8 cellular contexts compared by ENCODE assay signal in the genomic region with DNA sequence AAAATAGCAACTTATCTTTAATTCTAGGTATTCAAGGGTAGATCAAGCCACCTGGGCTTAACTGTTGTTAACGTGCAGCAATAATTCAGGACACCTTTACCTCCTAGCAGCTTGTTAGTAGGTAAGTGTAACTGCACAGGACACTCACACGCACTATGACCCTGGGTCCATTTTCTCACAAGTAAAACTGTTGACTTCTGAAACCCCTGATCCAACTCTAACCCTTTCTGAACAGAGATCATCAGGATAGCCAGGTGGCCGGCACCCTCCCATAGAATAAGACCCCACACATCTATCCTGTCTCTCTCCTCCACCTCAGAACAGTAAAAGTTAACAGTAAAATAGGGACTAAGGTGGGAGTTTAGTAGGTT.
A peak's percentile ranks its signal among the peaks of the same experiment; 100 is the strongest.
DNase-seq lines count a peak whose midpoint lies in the region; ATAC-seq and TF ChIP-seq lines count a peak whose summit lies in the region.

No MANE protein-coding gene starts in this region.

- H3K9me3 Mint-ChIP-seq in stimulated activated naive CD8-positive, alpha-beta T cell treated with anti-CD3 and anti-CD28 coated beads, Interleukin-15, Interleukin-2, amounts not matched to agents 100 ng/mL and 50 ng/mL, for 24 hours: no peaks in the 10 kb centered on the region

- H3K36me3 ChIP-seq in WERI-Rb-1: peaks cover 29% of the 10 kb centered on the region
- H3K36me3 ChIP-seq in iPS-18a (ENCODE audit: control insufficient read depth, low read depth, low read length): peaks cover 7% of the 10 kb centered on the region

- peak overlapping the region; percentile 99 for H3K4me3 Mint-ChIP-seq in stimulated activated naive CD8-positive, alpha-beta T cell treated with anti-CD3 and anti-CD28 coated beads, Interleukin-15, Interleukin-2, amounts not matched to agents 100 ng/mL and 50 ng/mL, for 24 hours

- peaks cover 10% of the 10 kb centered on the region for H3K27me3 Mint-ChIP-seq in stimulated activated naive CD8-positive, alpha-beta T cell treated with anti-CD3 and anti-CD28 coated beads, Interleukin-15, Interleukin-2, amounts not matched to agents 100 ng/mL and 50 ng/mL, for 24 hours

- H3K27ac Mint-ChIP-seq in stimulated activated naive CD8-positive, alpha-beta T cell treated with anti-CD3 and anti-CD28 coated beads, Interleukin-15, Interleukin-2, amounts not matched to agents 100 ng/mL and 50 ng/mL, for 24 hours: peak overlapping the region; percentile 90

- H3K9me3 ChIP-seq in WERI-Rb-1 (ENCODE audit: severe bottlenecking) (no peaks in the 10 kb centered on the region), iPS-18a (ENCODE audit: control insufficient read depth, low read depth, low read length) (no peaks in the 10 kb centered on the region)

- peaks cover 17% of the 10 kb centered on the region for H3K36me3 Mint-ChIP-seq in stimulated activated naive CD8-positive, alpha-beta T cell treated with anti-CD3 and anti-CD28 coated beads, Interleukin-15, Interleukin-2, amounts not matched to agents 100 ng/mL and 50 ng/mL, for 24 hours (ENCODE audit: low read depth)

- TF ChIP-seq CTCF in WERI-Rb-1 (IDR thresholded peaks at IDR 0.05; ENCODE audit: low read depth, low read length): no peak

- H3K4me1 Mint-ChIP-seq in stimulated activated naive CD8-positive, alpha-beta T cell treated with anti-CD3 and anti-CD28 coated beads, Interleukin-15, Interleukin-2, amounts not matched to agents 100 ng/mL and 50 ng/mL, for 24 hours (ENCODE audit: low read depth): peaks cover 25% of the 10 kb centered on the region

- H3K9ac ChIP-seq in iPS-18a (ENCODE audit: low read length): peak overlapping the region; percentile 82

- H3K4me3 ChIP-seq in WERI-Rb-1 (ENCODE audit: low read depth, low read length): peak overlapping the region; percentile 87
- peak overlapping the region; percentile 99 for H3K4me3 ChIP-seq in iPS-18a (ENCODE audit: low read length)

- H3K27ac ChIP-seq in WERI-Rb-1 (peak overlapping the region; percentile 88), iPS-18a (ENCODE audit: low read length) (no peak overlapping the region)

- no peak for DNase-seq in stimulated activated naive CD8-positive, alpha-beta T cell treated with anti-CD3 and anti-CD28 coated beads, Interleukin-15, Interleukin-2, amounts not matched to agents 100 U/mL and 50 U/mL, for 24 hours
- DNase-seq in WERI-Rb-1 (no peak), MV-4-11 (lab: John Stamatoyannopoulos, UW) (no peak), OCI-M1 (lab: John Stamatoyannopoulos, UW) (no peak)
- no peak for DNase-seq in effector CD8-positive, alpha-beta T cell (lab: John Stamatoyannopoulos, UW)

- peaks cover 4% of the 10 kb centered on the region for H3K4me1 ChIP-seq in iPS-18a (ENCODE audit: control insufficient read depth, low read depth, low read length)

- no peaks in the 10 kb centered on the region for H3K27me3 ChIP-seq in WERI-Rb-1 (ENCODE audit: insufficient read depth, low read depth, severe bottlenecking)
- peaks cover 14% of the 10 kb centered on the region for H3K27me3 ChIP-seq in iPS-18a (ENCODE audit: control insufficient read depth, insufficient read depth, low read length)

- no peak for ATAC-seq in stimulated activated naive CD8-positive, alpha-beta T cell treated with anti-CD3 and anti-CD28 coated beads, Interleukin-15, Interleukin-2, amounts not matched to agents 100 U/mL and 50 U/mL, for 24 hours
- no peak for ATAC-seq in HG03095 (IDR thresholded peaks at IDR 0.05; ENCODE audit: unreplicated experiment)
